In the genomic region with DNA sequence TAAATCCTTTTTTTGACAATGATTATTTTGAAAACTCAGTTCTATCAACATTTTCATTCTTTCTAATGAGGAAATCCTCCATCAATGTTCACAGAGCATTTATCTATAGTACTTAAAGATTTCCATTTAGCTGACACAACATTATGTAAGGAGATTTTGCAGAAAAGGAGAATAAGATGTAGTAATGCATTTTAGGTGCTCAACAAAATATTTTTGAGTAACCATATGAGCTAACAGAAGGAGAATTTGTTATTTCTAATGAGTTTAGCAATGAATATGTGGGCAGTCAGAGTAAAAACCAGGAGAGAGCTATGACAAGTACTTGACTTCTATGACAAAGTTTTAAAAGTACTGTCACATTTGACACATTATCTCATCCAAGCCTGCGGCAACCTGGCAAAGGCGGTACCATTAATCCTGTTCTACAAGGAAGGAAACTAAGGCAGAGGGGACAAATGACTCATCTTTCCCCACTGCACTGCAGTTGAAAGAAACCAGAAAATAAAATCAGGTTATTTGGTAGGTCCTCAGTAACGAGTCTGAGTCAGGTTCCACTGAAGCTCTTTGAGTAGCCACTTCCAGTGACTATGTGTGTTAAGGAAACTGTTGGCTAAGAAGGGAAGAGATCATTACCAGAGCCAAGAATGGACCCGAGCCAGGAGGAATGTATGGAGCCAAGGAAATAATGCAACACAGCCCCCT, we compare ENCODE assay signal across 10 cellular contexts.
DNase-seq lines count a peak whose midpoint lies in the region; ATAC-seq, FAIRE-seq and TF ChIP-seq lines count a peak whose summit lies in the region.
"Had no signal": no experiment of that assay in that cellular context is flagged by ENCODE, and none has a peak within 500 bp of the region (broad histone marks: within the 10 kb centered on the region; RNA-seq: fewer than 3 reads in every experiment).

No MANE protein-coding gene starts in this region.

- H3K4me3 Mint-ChIP-seq in astrocyte (ENCODE audit: unreplicated experiment) (no peak overlapping the region), GM23338 (no peak overlapping the region)

- WGBS in pancreas, 2 donors: 82 to 90% methylated on average over 4 of the region's 4 CpGs

- H3K9ac ChIP-seq in astrocyte (ENCODE audit: low read length): no peak overlapping the region

- no peak overlapping the region for H2AFZ ChIP-seq in ACC112 (ENCODE audit: low read length, unreplicated experiment)
- no peak overlapping the region for H2AFZ ChIP-seq in astrocyte (ENCODE audit: low read depth, low read length)
- H2AFZ ChIP-seq in GM23338: no peak overlapping the region

- H3K9me3 Mint-ChIP-seq in astrocyte (ENCODE audit: unreplicated experiment) (no peaks in the 10 kb centered on the region), GM23338 (no peaks in the 10 kb centered on the region)

- H3K27ac Mint-ChIP-seq in astrocyte (ENCODE audit: unreplicated experiment) (peak overlapping the region; percentile 29), GM23338 (no peak overlapping the region)

- H3K36me3 ChIP-seq in ACC112 (ENCODE audit: insufficient read depth, low read length) (peaks cover 7% of the 10 kb centered on the region; the same call in 1 of the 2 replicates), astrocyte (ENCODE audit: insufficient read depth, low read length) (peaks cover 2% of the 10 kb centered on the region), GM23338 (ENCODE audit: insufficient read depth) (no peaks in the 10 kb centered on the region), pancreas (no peaks in the 10 kb centered on the region)

- H3K27me3 Mint-ChIP-seq in astrocyte (ENCODE audit: low read depth, unreplicated experiment): no peaks in the 10 kb centered on the region
- no peaks in the 10 kb centered on the region for H3K27me3 Mint-ChIP-seq in GM23338 (ENCODE audit: insufficient read depth, low read depth, poor library complexity)

- FAIRE-seq in astrocyte (lab: Jason Lieb, UNC) (no peak), pancreas (lab: Jason Lieb, UNC) (no peak)
- FAIRE-seq: GM12878 had no signal

- H3K79me2 ChIP-seq in ACC112 (ENCODE audit: control insufficient read depth, insufficient read depth, low read length, unreplicated experiment) (peaks cover 94% of the 10 kb centered on the region), astrocyte (ENCODE audit: insufficient read depth, low read length) (peaks cover 99% of the 10 kb centered on the region), GM23338 (replicated peaks; ENCODE audit: insufficient read depth) (peaks cover 48% of the 10 kb centered on the region)

- TF ChIP-seq CTCF in astrocyte (IDR thresholded peaks at IDR 0.05; ENCODE audit: insufficient read depth, low read depth, low read length) (no peak), GM23338 (conservative IDR thresholded peaks at IDR 0.05; ENCODE audit: low read depth in 2 of 2) (no peak), pancreas (IDR thresholded peaks at IDR 0.05) (no peak)

- H4K20me1 ChIP-seq in astrocyte (ENCODE audit: insufficient read depth, low read length): peaks cover 87% of the 10 kb centered on the region
- peaks cover 4% of the 10 kb centered on the region; the same call in 1 of the 2 replicates for H4K20me1 ChIP-seq in GM23338 (replicated peaks; ENCODE audit: insufficient read depth)

- ATAC-seq in GM23338 (no peak), pancreas (no peak)
- ATAC-seq: GM12878 had no signal

- H3K4me1 Mint-ChIP-seq in astrocyte (ENCODE audit: low read depth, unreplicated experiment) (peaks cover 74% of the 10 kb centered on the region), GM23338 (peaks cover 30% of the 10 kb centered on the region)

- H3K4me3 ChIP-seq in ACC112 (ENCODE audit: low read depth, low read length) (0 out of 2 replicates have a peak overlapping the region, but pooled peaks have one; percentile 3), astrocyte (ENCODE audit: insufficient read depth, low read depth, low read length) (no peak overlapping the region), GM23338 (no peak overlapping the region), pancreas (no peak overlapping the region)
- H3K4me3 ChIP-seq: GM12878 had no signal

- H3K27me3 ChIP-seq in ACC112 (ENCODE audit: insufficient read depth, low read length) (no peaks in the 10 kb centered on the region), astrocyte (ENCODE audit: insufficient read depth, low read length) (no peaks in the 10 kb centered on the region), GM23338 (ENCODE audit: insufficient read depth) (no peaks in the 10 kb centered on the region), pancreas (no peaks in the 10 kb centered on the region)

- H3F3A ChIP-seq in GM23338 (replicated peaks; ENCODE audit: low read depth): no peaks in the 10 kb centered on the region

- no peak overlapping the region for H3K4me2 ChIP-seq in astrocyte (ENCODE audit: low read length)
- no peak overlapping the region for H3K4me2 ChIP-seq in GM23338

- H3K27ac ChIP-seq in ACC112 (ENCODE audit: low read depth, low read length): peak overlapping the region; percentile 71
- no peak overlapping the region for H3K27ac ChIP-seq in astrocyte (ENCODE audit: low read depth, low read length)
- no peak overlapping the region for H3K27ac ChIP-seq in GM23338 (ENCODE audit: low read depth)
- H3K27ac ChIP-seq in pancreas: no peak overlapping the region

- intact Hi-C loops in pancreas (cut with DNase I): no loop called here

- DNase-seq in LHCN-M2 (ENCODE audit: low read depth) (peak; percentile 37), astrocyte (ENCODE audit: low read depth) (peak; percentile 62), lung microvascular endothelial cell (ENCODE audit: low read depth in 2 of 2) (peak; percentile 56 to 80), GM23338 (ENCODE audit: low spot score) (no peak), germinal center (ENCODE audit: low spot score) (no peak), pancreas (no peak), NCI-H1105 treated with DMSO at 0.1 percent for 48 hours (lab: John Stamatoyannopoulos, UW) (no peak)
- DNase-seq: occipital lobe had no signal

- H3K4me1 ChIP-seq in ACC112 (ENCODE audit: control insufficient read depth, insufficient read depth, low read length, unreplicated experiment) (peaks cover 76% of the 10 kb centered on the region), astrocyte (ENCODE audit: insufficient read depth, low read length) (peaks cover 7% of the 10 kb centered on the region), GM23338 (ENCODE audit: insufficient read depth) (peaks cover 5% of the 10 kb centered on the region; the same call in 1 of the 2 replicates), pancreas (peaks cover 0 to 5% (median 0%) of the 10 kb centered on the region in 3 donors)

- no peaks in the 10 kb centered on the region for H3K9me2 ChIP-seq in GM23338 (ENCODE audit: insufficient read depth)

- H3K9me3 ChIP-seq in astrocyte (ENCODE audit: insufficient read depth, low read depth, low read length) (no peaks in the 10 kb centered on the region), pancreas (no peaks in the 10 kb centered on the region)

- H3K36me3 Mint-ChIP-seq in astrocyte (ENCODE audit: low read depth, unreplicated experiment) (peaks cover 3% of the 10 kb centered on the region), GM23338 (ENCODE audit: low read depth) (no peaks in the 10 kb centered on the region)

TF ChIP-seq in GM23338, 12 proteins besides CTCF, POLR2A, EP300 and RAD21:
- TF ChIP-seq STAT1 (IDR thresholded peaks at IDR 0.05; ENCODE audit: unreplicated experiment): no peak
- TF ChIP-seq, protein P1, sequence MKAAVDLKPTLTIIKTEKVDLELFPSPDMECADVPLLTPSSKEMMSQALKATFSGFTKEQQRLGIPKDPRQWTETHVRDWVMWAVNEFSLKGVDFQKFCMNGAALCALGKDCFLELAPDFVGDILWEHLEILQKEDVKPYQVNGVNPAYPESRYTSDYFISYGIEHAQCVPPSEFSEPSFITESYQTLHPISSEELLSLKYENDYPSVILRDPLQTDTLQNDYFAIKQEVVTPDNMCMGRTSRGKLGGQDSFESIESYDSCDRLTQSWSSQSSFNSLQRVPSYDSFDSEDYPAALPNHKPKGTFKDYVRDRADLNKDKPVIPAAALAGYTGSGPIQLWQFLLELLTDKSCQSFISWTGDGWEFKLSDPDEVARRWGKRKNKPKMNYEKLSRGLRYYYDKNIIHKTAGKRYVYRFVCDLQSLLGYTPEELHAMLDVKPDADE (IDR thresholded peaks at IDR 0.05): no peak
- no peak for TF ChIP-seq EZH2 (IDR thresholded peaks at IDR 0.05; ENCODE audit: low read depth, unreplicated experiment)

Comparison
In these comparisons a context has a peak if more than half of its experiments do, and no peak if none do; other contexts are left out.
1. DNase-seq: peak in LHCN-M2 (single experiment), astrocyte (single experiment) and lung microvascular endothelial cell (2 of 2); none in GM23338 (single experiment), germinal center (single experiment), pancreas (0 of 6) and NCI-H1105 treated with DMSO at 0.1 percent for 48 hours (single experiment).